ENCODE assay signal across 19 cellular contexts in genomic region chr1:223008808-223009207, GRCh38.
A peak's percentile ranks its signal among the peaks of the same experiment; 100 is the strongest.
DNase-seq lines count a peak whose midpoint lies in the region; ATAC-seq and TF ChIP-seq lines count a peak whose summit lies in the region.
"Had no signal": no experiment of that assay in that cellular context is flagged by ENCODE, and none has a peak within 500 bp of the region (broad histone marks: within the 10 kb centered on the region; RNA-seq: fewer than 3 reads in every experiment).

No MANE protein-coding gene starts in this region.

- H3K4me3 ChIP-seq in hepatocyte (no peak overlapping the region), uterus (no peak overlapping the region)
- H3K4me3 ChIP-seq: A549 had no signal

- H3K27ac ChIP-seq in hepatocyte, result peak overlapping the region; percentile 15
- peak overlapping the region; percentile 34 to 35 for H3K27ac ChIP-seq in uterus
- H3K27ac ChIP-seq: A549, C4-2B, HL-60 had no signal

- ATAC-seq in SK-N-SH treated with all-trans-retinoic acid at 6 μM for 48 hours (peak; percentile 52), HG02973 (IDR thresholded peaks at IDR 0.05; ENCODE audit: unreplicated experiment) (no peak)
- ATAC-seq in stimulated activated naive CD8-positive, alpha-beta T cell treated with anti-CD3 and anti-CD28 coated beads, Interleukin-15, Interleukin-2, amounts not matched to agents 100 U/mL and 50 U/mL, for 24 hours, result no peak
- ATAC-seq: A549 had no signal

- H3K4me1 ChIP-seq in hepatocyte (ENCODE audit: insufficient read depth) (peaks cover 38% of the 10 kb centered on the region), uterus (no peaks in the 10 kb centered on the region)
- H3K4me1 ChIP-seq: A549, BE2C had no signal

- peaks cover 59% of the 10 kb centered on the region for H3K4me1 Mint-ChIP-seq in nephron
- H3K4me1 Mint-ChIP-seq: CD8-positive, alpha-beta memory T cell had no signal

- H2AFZ ChIP-seq in hepatocyte, result no peak overlapping the region

- H3K9me3 ChIP-seq in hepatocyte (ENCODE audit: low read depth) (no peaks in the 10 kb centered on the region), uterus (no peaks in the 10 kb centered on the region)
- H3K9me3 ChIP-seq: A549, BE2C, Caco-2 had no signal

- H4K20me1 ChIP-seq in hepatocyte (ENCODE audit: insufficient read depth, poor library complexity, severe bottlenecking), result no peaks in the 10 kb centered on the region

- no peaks in the 10 kb centered on the region for H3K9me2 ChIP-seq in hepatocyte (replicated peaks; ENCODE audit: insufficient read depth)

- H3K27me3 ChIP-seq in hepatocyte (no peaks in the 10 kb centered on the region), uterus (no peaks in the 10 kb centered on the region)
- H3K27me3 ChIP-seq: BE2C had no signal

- no peaks in the 10 kb centered on the region for H3K79me2 ChIP-seq in hepatocyte

- H3K36me3 ChIP-seq in hepatocyte (replicated peaks; ENCODE audit: insufficient read depth, low read depth) (no peaks in the 10 kb centered on the region), uterus (no peaks in the 10 kb centered on the region)
- H3K36me3 ChIP-seq: BE2C had no signal

- peaks cover 5% of the 10 kb centered on the region for H3K27me3 Mint-ChIP-seq in nephron (ENCODE audit: low read depth)

- intact Hi-C loops in uterus (cut with DNase I; ENCODE audit: low total_unique reads), result no loop called here

- 13% methylated on average over 2 of the region's 2 CpGs for WGBS in hepatocyte (ENCODE audit: low lambda C conversion rate, missing lambda C conversion rate)

- H3K36me3 Mint-ChIP-seq in nephron (ENCODE audit: low read depth), result peaks cover 27% of the 10 kb centered on the region

- no peak for TF ChIP-seq POLR2A in uterus (IDR thresholded peaks at IDR 0.05)

- TF ChIP-seq CTCF in hepatocyte (IDR thresholded peaks at IDR 0.05; ENCODE audit: poor library complexity), result no peak
- TF ChIP-seq CTCF in nephron (IDR thresholded peaks at IDR 0.05; ENCODE audit: unreplicated experiment in 3 of 3), result no peak
- no peak for TF ChIP-seq CTCF in uterus (IDR thresholded peaks at IDR 0.05)

- peak overlapping the region; percentile 3 to 95 (median 36) for H3K27ac Mint-ChIP-seq in nephron
- H3K27ac Mint-ChIP-seq: CD8-positive, alpha-beta memory T cell; HFFc6 had no signal

- DNase-seq in hepatocyte (ENCODE audit: low spot score) (no peak), uterus (no peak), DMS153 treated with DMSO at 0.1 percent for 48 hours (lab: John Stamatoyannopoulos, UW; ENCODE audit: unreplicated experiment) (no peak), mucosa of gallbladder (ENCODE audit: low spot score) (no peak)
- DNase-seq in stimulated activated naive CD8-positive, alpha-beta T cell treated with anti-CD3 and anti-CD28 coated beads, Interleukin-15, Interleukin-2, amounts not matched to agents 100 U/mL and 50 U/mL, for 24 hours, result no peak
- DNase-seq: BE2C; Caco-2; CD8-positive, alpha-beta memory T cell; DMS53; GF-D8; HCEC 1CT; HFFc6; IMR-90 had no signal

- H3K9me3 Mint-ChIP-seq in nephron, result no peaks in the 10 kb centered on the region
- H3K9me3 Mint-ChIP-seq: CD8-positive, alpha-beta memory T cell; HFFc6 had no signal

- no peak overlapping the region for H3K4me3 Mint-ChIP-seq in nephron
- H3K4me3 Mint-ChIP-seq: CD8-positive, alpha-beta memory T cell; HFFc6 had no signal

- H3K4me2 ChIP-seq in hepatocyte, result no peak overlapping the region
- H3K4me2 ChIP-seq: A549 had no signal

TF ChIP-seq in SK-N-SH treated with all-trans-retinoic acid at 6 μM for 48 hours, 23 proteins besides CTCF, POLR2A, EP300 and RAD21:
- TF ChIP-seq TCF4 (CRISPR knock-in tag; IDR thresholded peaks at IDR 0.05; ENCODE audit: borderline replicate concordance), result no peak
- TF ChIP-seq, protein P1, sequence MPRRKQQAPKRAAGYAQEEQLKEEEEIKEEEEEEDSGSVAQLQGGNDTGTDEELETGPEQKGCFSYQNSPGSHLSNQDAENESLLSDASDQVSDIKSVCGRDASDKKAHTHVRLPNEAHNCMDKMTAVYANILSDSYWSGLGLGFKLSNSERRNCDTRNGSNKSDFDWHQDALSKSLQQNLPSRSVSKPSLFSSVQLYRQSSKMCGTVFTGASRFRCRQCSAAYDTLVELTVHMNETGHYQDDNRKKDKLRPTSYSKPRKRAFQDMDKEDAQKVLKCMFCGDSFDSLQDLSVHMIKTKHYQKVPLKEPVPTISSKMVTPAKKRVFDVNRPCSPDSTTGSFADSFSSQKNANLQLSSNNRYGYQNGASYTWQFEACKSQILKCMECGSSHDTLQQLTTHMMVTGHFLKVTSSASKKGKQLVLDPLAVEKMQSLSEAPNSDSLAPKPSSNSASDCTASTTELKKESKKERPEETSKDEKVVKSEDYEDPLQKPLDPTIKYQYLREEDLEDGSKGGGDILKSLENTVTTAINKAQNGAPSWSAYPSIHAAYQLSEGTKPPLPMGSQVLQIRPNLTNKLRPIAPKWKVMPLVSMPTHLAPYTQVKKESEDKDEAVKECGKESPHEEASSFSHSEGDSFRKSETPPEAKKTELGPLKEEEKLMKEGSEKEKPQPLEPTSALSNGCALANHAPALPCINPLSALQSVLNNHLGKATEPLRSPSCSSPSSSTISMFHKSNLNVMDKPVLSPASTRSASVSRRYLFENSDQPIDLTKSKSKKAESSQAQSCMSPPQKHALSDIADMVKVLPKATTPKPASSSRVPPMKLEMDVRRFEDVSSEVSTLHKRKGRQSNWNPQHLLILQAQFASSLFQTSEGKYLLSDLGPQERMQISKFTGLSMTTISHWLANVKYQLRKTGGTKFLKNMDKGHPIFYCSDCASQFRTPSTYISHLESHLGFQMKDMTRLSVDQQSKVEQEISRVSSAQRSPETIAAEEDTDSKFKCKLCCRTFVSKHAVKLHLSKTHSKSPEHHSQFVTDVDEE (CRISPR knock-in tag; IDR thresholded peaks at IDR 0.05), result no peak
- TF ChIP-seq ZFP30 (CRISPR knock-in tag; IDR thresholded peaks at IDR 0.05), result no peak
- TF ChIP-seq ESRRG (CRISPR knock-in tag; IDR thresholded peaks at IDR 0.05), result no peak
- no peak for TF ChIP-seq POU6F1 (CRISPR knock-in tag; IDR thresholded peaks at IDR 0.05; ENCODE audit: borderline replicate concordance, low read depth)
- no peak for TF ChIP-seq ISL1 (CRISPR knock-in tag; IDR thresholded peaks at IDR 0.05)
- TF ChIP-seq ZNF8 (CRISPR knock-in tag; IDR thresholded peaks at IDR 0.05), result no peak
- TF ChIP-seq RARB (CRISPR knock-in tag; IDR thresholded peaks at IDR 0.05), result no peak
- no peak for TF ChIP-seq OSR1 (CRISPR knock-in tag; IDR thresholded peaks at IDR 0.05)
- no peak for TF ChIP-seq TOX (CRISPR knock-in tag; IDR thresholded peaks at IDR 0.05; ENCODE audit: borderline replicate concordance)
- TF ChIP-seq CREB5 (CRISPR knock-in tag; IDR thresholded peaks at IDR 0.05; ENCODE audit: low read depth), result no peak
